Comparison of ENCODE assay signal across 1 cellular context in genomic region chr11:130609121-130610035, GRCh38.
TF ChIP-seq lines count a peak whose summit lies in the region.

No MANE protein-coding gene starts in this region.

TF ChIP-seq in HCT116, 20 proteins besides CTCF, POLR2A, EP300 and RAD21 (continued from another document):
- TF ChIP-seq POLR2AphosphoS5 (IDR thresholded peaks at IDR 0.05; ENCODE audit: low read depth, low read length): no peak
- no peak for TF ChIP-seq EZH2phosphoT487 (IDR thresholded peaks at IDR 0.05; ENCODE audit: borderline replicate concordance)
- no peak for TF ChIP-seq ATF3 (IDR thresholded peaks at IDR 0.05)
- no peak for TF ChIP-seq CEBPB (IDR thresholded peaks at IDR 0.05; ENCODE audit: low read depth)
- no peak for TF ChIP-seq TCF7L2 (IDR thresholded peaks at IDR 0.05; ENCODE audit: borderline replicate concordance, extremely low read depth, insufficient read depth, insufficient read length)
TF ChIP-seq in HCT116: peak in this region for 0.
